In genomic region chr14:65959563-65960024, GRCh38 we compare ENCODE assay signal across 13 cellular contexts.
A peak's percentile ranks its signal among the peaks of the same experiment; 100 is the strongest.
DNase-seq lines count a peak whose midpoint lies in the region; ATAC-seq and TF ChIP-seq lines count a peak whose summit lies in the region.
"Had no signal": no experiment of that assay in that cellular context is flagged by ENCODE, and none has a peak within 500 bp of the region (broad histone marks: within the 10 kb centered on the region; RNA-seq: fewer than 3 reads in every experiment).

No MANE protein-coding gene starts in this region.

- ATAC-seq in GM18873 (IDR thresholded peaks at IDR 0.05; ENCODE audit: low FRiP score, unreplicated experiment) (peak; percentile 62), HG02943 (IDR thresholded peaks at IDR 0.05; ENCODE audit: low read depth, unreplicated experiment) (peak; percentile 83), GM19035 (IDR thresholded peaks at IDR 0.05; ENCODE audit: unreplicated experiment) (no peak)
- ATAC-seq in activated T-cell treated with anti-CD3 and anti-CD28 coated beads, Interleukin-2, amount 50 U/mL, for 4 hours: no peak
- ATAC-seq in activated CD4-positive, alpha-beta T cell treated with anti-CD3 and anti-CD28 coated beads for 36 hours: no peak

- TF ChIP-seq CTCF in VCaP (conservative IDR thresholded peaks at IDR 0.05): peak; percentile 40

- H3K36me3 Mint-ChIP-seq in activated T-cell treated with anti-CD3 and anti-CD28 coated beads, Interleukin-2, amount 50 U/mL, for 4 hours (ENCODE audit: insufficient read depth): no peaks in the 10 kb centered on the region
- H3K36me3 Mint-ChIP-seq in activated CD4-positive, alpha-beta T cell treated with anti-CD3 and anti-CD28 coated beads for 36 hours (ENCODE audit: low read depth): no peaks in the 10 kb centered on the region

- H3K9me3 ChIP-seq in MG63: no peaks in the 10 kb centered on the region
- H3K9me3 ChIP-seq: BLaER1, thoracic aorta had no signal

- intact Hi-C loops in activated CD4-positive, alpha-beta T cell treated with anti-CD3 and anti-CD28 coated beads for 36 hours (cut with DNase I, micrococcal nuclease): loop anchor here (1.0 to 10.0 kb wide), 7 partner anchors 51 to 795 kb away; partner anchors contain the start of gene FUT8 (in 1 of the 2)

- in situ Hi-C loops in ACHN (cut with HindIII; ENCODE audit: low pct_ligation_motif_present, low pct_unique_long_range_greater_than_20kb, low sequenced_read_pairs): no loop called here

- H3K27ac Mint-ChIP-seq in activated CD4-positive, alpha-beta T cell treated with anti-CD3 and anti-CD28 coated beads for 36 hours: no peak overlapping the region
- H3K27ac Mint-ChIP-seq: activated naive CD4-positive, alpha-beta T cell treated with anti-CD3 and anti-CD28 coated beads for 36 hours had no signal

- no peaks in the 10 kb centered on the region for H3K9me3 Mint-ChIP-seq in activated T-cell treated with anti-CD3 and anti-CD28 coated beads, Interleukin-2, amount 50 U/mL, for 4 hours
- no peaks in the 10 kb centered on the region for H3K9me3 Mint-ChIP-seq in activated CD4-positive, alpha-beta T cell treated with anti-CD3 and anti-CD28 coated beads for 36 hours (ENCODE audit: low read depth)
- H3K9me3 Mint-ChIP-seq: activated naive CD4-positive, alpha-beta T cell treated with anti-CD3 and anti-CD28 coated beads for 36 hours had no signal

- CTCF ChIA-PET in activated CD4-positive, alpha-beta T cell treated with anti-CD3 and anti-CD28 coated beads for 36 hours (lab: Charles Lee): interaction anchor here (0.6 to 5.5 kb wide), 27 partner anchors 9 to 1823 kb away, joined by 3 to 89 read pairs (median 6); partner anchors contain the start of gene FUT8

- no peak overlapping the region for H3K4me3 Mint-ChIP-seq in activated T-cell treated with anti-CD3 and anti-CD28 coated beads, Interleukin-2, amount 50 U/mL, for 4 hours
- H3K4me3 Mint-ChIP-seq in activated CD4-positive, alpha-beta T cell treated with anti-CD3 and anti-CD28 coated beads for 36 hours: no peak overlapping the region
- H3K4me3 Mint-ChIP-seq: activated naive CD4-positive, alpha-beta T cell treated with anti-CD3 and anti-CD28 coated beads for 36 hours had no signal

- no peaks in the 10 kb centered on the region for H3K27me3 ChIP-seq in MG63
- H3K27me3 ChIP-seq: BLaER1 had no signal

- no peaks in the 10 kb centered on the region for H3K36me3 ChIP-seq in MG63
- H3K36me3 ChIP-seq: BLaER1, thoracic aorta had no signal

- POLR2A ChIA-PET in activated CD4-positive, alpha-beta T cell treated with anti-CD3 and anti-CD28 coated beads for 36 hours (lab: Charles Lee): no interaction called here

- no peak overlapping the region for H3K4me3 ChIP-seq in MG63
- H3K4me3 ChIP-seq: BLaER1, thoracic aorta had no signal

- H3K27me3 Mint-ChIP-seq in activated T-cell treated with anti-CD3 and anti-CD28 coated beads, Interleukin-2, amount 50 U/mL, for 4 hours (ENCODE audit: low read depth): no peaks in the 10 kb centered on the region
- H3K27me3 Mint-ChIP-seq in activated CD4-positive, alpha-beta T cell treated with anti-CD3 and anti-CD28 coated beads for 36 hours: no peaks in the 10 kb centered on the region

- DNase-seq in ACHN: peak; percentile 26
- no peak for DNase-seq in MG63
- no peak for DNase-seq in activated T-cell treated with anti-CD3 and anti-CD28 coated beads, Interleukin-2, amount 50 U/mL, for 4 hours
- DNase-seq in activated CD4-positive, alpha-beta T cell treated with anti-CD3 and anti-CD28 coated beads for 36 hours: no peak
- DNase-seq: activated CD4-positive, CD25-positive, alpha-beta regulatory T cell treated with anti-CD3 and anti-CD28 coated beads, Interleukin-2, amount 50 U/mL, for 72 hours; activated naive CD4-positive, alpha-beta T cell treated with anti-CD3 and anti-CD28 coated beads for 36 hours; SIG-M5 had no signal

- no peak overlapping the region for H3K27ac ChIP-seq in VCaP
- H3K27ac ChIP-seq: BLaER1, thoracic aorta had no signal

- peaks cover 21% of the 10 kb centered on the region for H3K4me1 Mint-ChIP-seq in activated T-cell treated with anti-CD3 and anti-CD28 coated beads, Interleukin-2, amount 50 U/mL, for 4 hours (ENCODE audit: low read depth)
- peaks cover 21% of the 10 kb centered on the region for H3K4me1 Mint-ChIP-seq in activated CD4-positive, alpha-beta T cell treated with anti-CD3 and anti-CD28 coated beads for 36 hours

Comparison
In these comparisons a context has a peak if more than half of its experiments do, and no peak if none do; other contexts are left out.
1. ATAC-seq: peak in GM18873 (single experiment) and HG02943 (single experiment); none in activated T-cell treated with anti-CD3 and anti-CD28 coated beads, Interleukin-2, amount 50 U/mL, for 4 hours (0 of 2), activated CD4-positive, alpha-beta T cell treated with anti-CD3 and anti-CD28 coated beads for 36 hours (single experiment) and GM19035 (single experiment).